In the genomic region with DNA sequence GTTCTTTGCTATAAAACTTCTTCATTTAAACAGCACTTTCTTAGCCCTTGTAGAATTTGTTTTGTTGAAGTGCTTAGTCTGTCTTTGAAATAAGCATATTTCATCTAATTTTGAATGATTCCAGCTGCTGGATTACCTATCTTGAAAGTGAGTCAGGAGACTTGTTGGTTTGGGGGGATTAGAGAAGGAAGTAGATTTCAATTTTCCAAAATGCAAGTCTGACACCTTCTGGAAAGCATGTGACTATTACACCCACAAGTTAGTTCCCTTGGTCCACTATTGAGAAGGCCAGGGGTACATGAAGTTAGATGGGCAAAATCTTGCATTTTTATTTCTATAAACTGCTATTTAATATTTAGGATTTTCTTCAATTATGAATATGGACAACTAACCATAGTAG, we compare ENCODE assay signal across 8 cellular contexts.
DNase-seq lines count a peak whose midpoint lies in the region; ATAC-seq and TF ChIP-seq lines count a peak whose summit lies in the region.

No MANE protein-coding gene starts in this region.

- peak; percentile 29; the same call in 1 of the 2 replicates for TF ChIP-seq CTCF in Panc1 (IDR thresholded peaks at IDR 0.05)
- TF ChIP-seq CTCF in heart left ventricle (IDR thresholded peaks at IDR 0.05): peak; percentile 7 to 54 (median 40)
- TF ChIP-seq CTCF in thyroid gland (IDR thresholded peaks at IDR 0.05): peak in 4 of 6 experiments; percentile 11 to 56 (median 50)

- intact Hi-C loops in Panc1 (cut with micrococcal nuclease; ENCODE audit: unreplicated experiment): loop anchor here (2.0 kb wide), 1 partner anchor 133 kb away; no protein-coding TSS in a partner anchor
- intact Hi-C loops in heart left ventricle (cut with DNase I): loop anchor here in 9 of 10 donors (2.0 to 10.0 kb wide), 6 partner anchors 131 to 223 kb away; no protein-coding TSS in a partner anchor
- intact Hi-C loops in thyroid gland (cut with DNase I): no loop called here
- intact Hi-C loops in posterior cingulate gyrus (cut with DNase I): no loop called here

- H3K36me3 ChIP-seq in Panc1 (ENCODE audit: control insufficient read depth, insufficient read depth, low read length) (no peaks in the 10 kb centered on the region), heart left ventricle (no peaks in the 10 kb centered on the region), thyroid gland (no peaks in the 10 kb centered on the region)

- H3K27me3 ChIP-seq in Panc1 (ENCODE audit: control insufficient read depth, insufficient read depth, low read length) (no peaks in the 10 kb centered on the region; the same call in 1 of the 2 replicates), heart left ventricle (no peaks in the 10 kb centered on the region), thyroid gland (no peaks in the 10 kb centered on the region)

- TF ChIP-seq POLR2A in heart left ventricle (IDR thresholded peaks at IDR 0.05): no peak
- TF ChIP-seq POLR2A in thyroid gland (IDR thresholded peaks at IDR 0.05): no peak

- peak; percentile 46 for DNase-seq in NCI-H748 (lab: John Stamatoyannopoulos, UW; ENCODE audit: unreplicated experiment)
- DNase-seq in NCI-H748 treated with DMSO at 0.1 percent for 48 hours (lab: John Stamatoyannopoulos, UW): no peak
- DNase-seq in Panc1 (ENCODE audit: low read depth, low spot score): no peak
- DNase-seq in heart left ventricle: no peak
- DNase-seq in thyroid gland: no peak
- DNase-seq in posterior cingulate gyrus: no peak
- DNase-seq in stimulated activated naive CD4-positive, alpha-beta T cell treated with Interleukin-2 at 50 U/mL for 16 hours (lab: John Stamatoyannopoulos, UW): no peak

- no peak for ATAC-seq in Panc1
- ATAC-seq in heart left ventricle: peak in 3 of 4 donors; percentile 58 to 69 (median 62)
- ATAC-seq in GM19324 (IDR thresholded peaks at IDR 0.05; ENCODE audit: low FRiP score, unreplicated experiment): no peak

- H3K9me3 ChIP-seq in Panc1 (ENCODE audit: control insufficient read depth, insufficient read depth, low read depth, low read length) (no peaks in the 10 kb centered on the region), heart left ventricle (no peaks in the 10 kb centered on the region), thyroid gland (no peaks in the 10 kb centered on the region)

- H3K27ac ChIP-seq in Panc1 (ENCODE audit: low read length): no peak overlapping the region
- no peak overlapping the region for H3K27ac ChIP-seq in heart left ventricle
- no peak overlapping the region for H3K27ac ChIP-seq in thyroid gland

- BruUV-seq in Panc1 (replicated peaks; lab: Mats Ljungman, UMichigan): no TSS peak

- in situ Hi-C loops in Panc1 (cut with HindIII; ENCODE audit: low pct_unique_long_range_greater_than_20kb, low sequenced_read_pairs): no loop called here

- no peak overlapping the region for H3K4me3 ChIP-seq in Panc1 (ENCODE audit: low read depth in 2 of 2, low read length in 2 of 2)
- no peak overlapping the region for H3K4me3 ChIP-seq in heart left ventricle
- H3K4me3 ChIP-seq in thyroid gland (replicated peaks in 1 of 3): no peak overlapping the region

- POLR2A ChIA-PET in Panc1 (lab: Charles Lee): no interaction called here

- CTCF ChIA-PET in Panc1 (lab: Charles Lee): no interaction called here

- H3K4me1 ChIP-seq in Panc1 (ENCODE audit: control insufficient read depth, insufficient read depth, low read length) (no peaks in the 10 kb centered on the region), heart left ventricle (peaks cover 0 to 2% (median 0%) of the 10 kb centered on the region in 12 donors), thyroid gland (no peaks in the 10 kb centered on the region)

Comparison
In these comparisons a context has a peak if more than half of its experiments do, and no peak if none do; other contexts are left out.
1. ATAC-seq: peak in heart left ventricle (3 of 4); none in Panc1 (single experiment) and GM19324 (single experiment).
2. intact Hi-C loops: an anchor here in Panc1 (2.0 kb wide) and heart left ventricle (2.0 to 10.0 kb wide); none called in thyroid gland and posterior cingulate gyrus.
3. Peak in every context shown above with its lines, with median percentiles within 50 percentile points of each other: CTCF ChIP-seq.